9 cellular contexts compared by ENCODE assay signal in the genomic region with DNA sequence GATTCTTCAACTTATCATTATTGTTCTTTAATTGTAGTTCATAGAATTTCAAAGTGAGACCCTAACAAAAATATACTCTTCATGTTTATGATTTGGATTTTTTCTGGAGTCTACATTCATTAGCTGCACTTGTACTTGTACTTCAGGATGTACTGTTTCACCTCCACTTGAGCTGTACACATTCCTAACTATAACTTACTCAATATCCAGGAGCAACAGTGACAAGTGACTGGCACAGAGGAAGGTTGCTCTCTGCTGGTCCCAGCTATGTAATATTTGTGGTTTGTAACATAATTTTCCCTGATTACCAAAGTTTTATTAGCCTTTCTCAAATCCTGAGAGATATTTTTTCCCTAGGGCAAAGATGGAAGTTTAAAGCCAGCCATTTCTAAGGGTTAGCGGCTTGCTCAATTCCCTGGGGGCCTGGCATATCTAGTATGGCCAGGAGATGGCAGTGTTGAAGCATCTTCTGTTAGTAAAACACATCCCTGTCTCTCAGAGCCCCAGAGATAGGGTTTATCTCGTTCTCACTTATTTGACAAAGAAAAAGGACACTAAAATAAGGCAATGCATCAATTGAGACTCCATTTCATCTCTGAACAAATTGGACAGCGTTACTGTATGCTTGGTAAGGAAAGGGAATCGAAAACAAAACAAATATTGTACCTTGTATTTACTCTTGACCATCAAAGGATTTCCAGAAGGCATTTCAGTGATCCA. TPM values are rescaled to one million over a fixed set of nuclear protein-coding genes. Genes with fewer than 3 reads are reported as not detected.
DNase-seq lines count a peak whose midpoint lies in the region; ATAC-seq and TF ChIP-seq lines count a peak whose summit lies in the region.
"Had no signal": no experiment of that assay in that cellular context is flagged by ENCODE, and none has a peak within 500 bp of the region (broad histone marks: within the 10 kb centered on the region; RNA-seq: fewer than 3 reads in every experiment).

No MANE protein-coding gene starts in this region.

- no peak overlapping the region for H3K4me3 ChIP-seq in osteoblast (ENCODE audit: insufficient read depth, low read length)

- H3K79me2 ChIP-seq in osteoblast (ENCODE audit: insufficient read depth, low read length): no peaks in the 10 kb centered on the region

- peak; percentile 36 for DNase-seq in D341Med (ENCODE audit: low spot score)
- DNase-seq in NOMO-1 treated with DMSO at 0.1 percent for 48 hours (lab: John Stamatoyannopoulos, UW; ENCODE audit: unreplicated experiment): peak; percentile 46
- peak; percentile 46 for DNase-seq in activated T-cell treated with anti-CD3 and anti-CD28 coated beads, Interleukin-2, amount 50 U/mL, for 24 hours
- peak; percentile 24 to 44 for DNase-seq in foreskin keratinocyte
- peak; percentile 43 for DNase-seq in osteoblast (ENCODE audit: insufficient read length, low spot score, missing footprints)
- DNase-seq in GOT3 (lab: John Stamatoyannopoulos, UW): no peak

- no peaks in the 10 kb centered on the region for H3K36me3 ChIP-seq in osteoblast (ENCODE audit: insufficient read depth, low read length)

- H2AFZ ChIP-seq in osteoblast (ENCODE audit: low read length): peak overlapping the region; percentile 11

- peak; percentile 98 for ATAC-seq in GM19395 (IDR thresholded peaks at IDR 0.05; ENCODE audit: unreplicated experiment)
- ATAC-seq in HG03558 (IDR thresholded peaks at IDR 0.05; ENCODE audit: extremely low read depth, unreplicated experiment): peak; percentile 78
- peak; percentile 90 for ATAC-seq in foreskin keratinocyte

- no peak overlapping the region for H3K27ac Mint-ChIP-seq in activated T-cell treated with anti-CD3 and anti-CD28 coated beads, Interleukin-2, amount 50 U/mL, for 24 hours

- no peaks in the 10 kb centered on the region for H3K9me3 Mint-ChIP-seq in activated T-cell treated with anti-CD3 and anti-CD28 coated beads, Interleukin-2, amount 50 U/mL, for 24 hours
- H3K9me3 Mint-ChIP-seq: central memory CD8-positive, alpha-beta T cell had no signal

- H3K4me1 ChIP-seq in foreskin keratinocyte: no peaks in the 10 kb centered on the region
- no peaks in the 10 kb centered on the region for H3K4me1 ChIP-seq in osteoblast (ENCODE audit: insufficient read depth, low read length)

- peak overlapping the region; percentile 7 for H3K4me2 ChIP-seq in osteoblast (ENCODE audit: insufficient read depth, low read length)

- H3K27me3 Mint-ChIP-seq in activated T-cell treated with anti-CD3 and anti-CD28 coated beads, Interleukin-2, amount 50 U/mL, for 24 hours: peaks cover 22% of the 10 kb centered on the region

- H3K36me3 Mint-ChIP-seq in activated T-cell treated with anti-CD3 and anti-CD28 coated beads, Interleukin-2, amount 50 U/mL, for 24 hours (ENCODE audit: low read depth): no peaks in the 10 kb centered on the region

- TF ChIP-seq CTCF in foreskin keratinocyte (conservative IDR thresholded peaks at IDR 0.05) (peak; percentile 83), osteoblast (IDR thresholded peaks at IDR 0.05; ENCODE audit: extremely low read depth, low read depth, low read length) (peak; percentile 93)

- H4K20me1 ChIP-seq in osteoblast (ENCODE audit: insufficient read depth, low read length): no peaks in the 10 kb centered on the region

- H3K27me3 ChIP-seq in foreskin keratinocyte: no peaks in the 10 kb centered on the region
- H3K27me3 ChIP-seq in osteoblast (ENCODE audit: insufficient read depth, low read length): peaks cover 2% of the 10 kb centered on the region

- H3K4me3 Mint-ChIP-seq in activated T-cell treated with anti-CD3 and anti-CD28 coated beads, Interleukin-2, amount 50 U/mL, for 24 hours: no peak overlapping the region
- H3K4me3 Mint-ChIP-seq: central memory CD8-positive, alpha-beta T cell had no signal

- H3K27ac ChIP-seq in foreskin keratinocyte (no peak overlapping the region), osteoblast (ENCODE audit: low read depth, low read length) (no peak overlapping the region)

- no peaks in the 10 kb centered on the region for H3K9me3 ChIP-seq in osteoblast (ENCODE audit: low read depth, low read length)

- H3K4me1 Mint-ChIP-seq in activated T-cell treated with anti-CD3 and anti-CD28 coated beads, Interleukin-2, amount 50 U/mL, for 24 hours (ENCODE audit: low read depth): no peaks in the 10 kb centered on the region
- H3K4me1 Mint-ChIP-seq: central memory CD8-positive, alpha-beta T cell had no signal

RNA-seq across cellular contexts. Expression of a gene that starts 14.2 kb away (rescaled TPM):
- total RNA-seq in foreskin keratinocyte (not detected in 2 replicates), osteoblast (not detected in 2 replicates)
- polyA plus RNA-seq in foreskin keratinocyte: not detected in 2 replicates

RNA-seq across cellular contexts. Expression of a gene that starts 30.6 kb away (rescaled TPM):
- total RNA-seq in foreskin keratinocyte: not detected in 2 replicates
- polyA plus RNA-seq in foreskin keratinocyte: not detected in 2 replicates
- total RNA-seq in osteoblast: not detected in 2 replicates

RNA-seq across cellular contexts. Expression of a gene that starts 54.6 kb away (rescaled TPM):
- total RNA-seq in foreskin keratinocyte: not detected in 2 replicates
- not detected in 2 replicates for polyA plus RNA-seq in foreskin keratinocyte
- total RNA-seq in osteoblast: not detected in 2 replicates
